ENCODE assay signal across 8 cellular contexts in the genomic region with DNA sequence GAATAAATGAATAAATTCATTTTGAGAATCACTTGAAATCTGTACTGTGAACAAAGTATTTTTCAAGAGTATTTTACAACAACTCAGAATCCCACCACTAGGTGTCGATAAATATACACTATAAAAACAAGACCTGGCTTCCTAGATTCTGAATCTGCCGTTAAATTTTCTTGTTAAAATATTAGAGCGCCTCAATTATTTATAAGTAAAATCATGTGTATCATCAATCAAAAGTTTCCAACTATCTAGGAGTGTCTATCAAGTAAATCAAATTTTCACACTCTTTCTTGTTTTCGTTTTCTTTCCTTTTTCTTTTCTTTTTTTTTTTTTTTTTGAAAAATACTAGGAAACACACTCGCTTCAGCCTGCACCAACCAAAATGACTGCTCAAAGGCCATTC.
DNase-seq lines count a peak whose midpoint lies in the region; ATAC-seq and TF ChIP-seq lines count a peak whose summit lies in the region.
"Had no signal": no experiment of that assay in that cellular context is flagged by ENCODE, and none has a peak within 500 bp of the region (broad histone marks: within the 10 kb centered on the region; RNA-seq: fewer than 3 reads in every experiment).

No MANE protein-coding gene starts in this region.

- H4K20me1 ChIP-seq in IMR-90 (ENCODE audit: insufficient read depth, low read length): no peaks in the 10 kb centered on the region

- TF ChIP-seq POLR2A in IMR-90 (IDR thresholded peaks at IDR 0.05; ENCODE audit: low read depth, low read length): no peak

- intact Hi-C loops in IMR-90 (cut with micrococcal nuclease): no loop called here

- in situ Hi-C loops in IMR-90 (cut with MboI; ENCODE audit: low sequenced_read_pairs): no loop called here

- no peak overlapping the region for H2AK9ac ChIP-seq in IMR-90 (replicated peaks; ENCODE audit: low read depth, low read length, poor library complexity)

- peak; percentile 56 for TF ChIP-seq RAD21 in IMR-90 (IDR thresholded peaks at IDR 0.05; ENCODE audit: low read length)

- H4K5ac ChIP-seq in IMR-90 (ENCODE audit: low read depth, low read length): no peak overlapping the region

- H2AK5ac ChIP-seq in IMR-90 (ENCODE audit: low read depth, low read length): no peak overlapping the region

- TF ChIP-seq CTCF in IMR-90 (conservative IDR thresholded peaks at IDR 0.05; ENCODE audit: low read depth, low read length) (peak; percentile 68), RWPE1 (conservative IDR thresholded peaks at IDR 0.05; ENCODE audit: low read depth) (peak; percentile 79), fibroblast of mammary gland (conservative IDR thresholded peaks at IDR 0.05; ENCODE audit: control insufficient read depth, insufficient read depth, low read depth, low read length) (peak; percentile 67)

- no peaks in the 10 kb centered on the region for H3K36me3 ChIP-seq in IMR-90 (ENCODE audit: control insufficient read depth, insufficient read depth, low read length)

- CTCF ChIA-PET in IMR-90 (lab: Yijun Ruan, JAX): interaction anchor here (1.1 kb wide), 1 partner anchor 383 kb away, joined by 4 read pairs; no protein-coding TSS in a partner anchor
- CTCF ChIA-PET in RWPE1 (lab: Yijun Ruan, JAX): interaction anchor here (0.6 to 1.0 kb wide), 3 partner anchors 94 to 577 kb away, joined by 3 to 4 read pairs (median 3); no protein-coding TSS in a partner anchor

- H3K4me3 ChIP-seq in IMR-90 (ENCODE audit: insufficient read depth, low read depth, low read length): no peak overlapping the region
- H3K4me3 ChIP-seq in fibroblast of mammary gland (ENCODE audit: control insufficient read depth, low read depth, low read length): no peak overlapping the region

- H3K9ac ChIP-seq in IMR-90 (ENCODE audit: low read depth, low read length): no peak overlapping the region

- no peak overlapping the region for H3K27ac ChIP-seq in IMR-90 (ENCODE audit: insufficient read depth, low read length)
- H3K27ac ChIP-seq in RWPE1: no peak overlapping the region

- H3K14ac ChIP-seq in IMR-90 (replicated peaks; ENCODE audit: low read depth, low read length): no peak overlapping the region

- H3K18ac ChIP-seq in IMR-90 (ENCODE audit: low read depth, low read length): no peak overlapping the region

- H3K23ac ChIP-seq in IMR-90 (ENCODE audit: low read depth, low read length): no peak overlapping the region

- no peak overlapping the region for H2BK5ac ChIP-seq in IMR-90 (ENCODE audit: low read depth, low read length, poor library complexity, severe bottlenecking)

- no peak overlapping the region for H2BK15ac ChIP-seq in IMR-90 (ENCODE audit: low read depth, low read length)

- no peak overlapping the region for H2BK120ac ChIP-seq in IMR-90 (ENCODE audit: low read depth, low read length)

- WGBS in IMR-90 (ENCODE audit: extremely low coverage in 2 of 2, insufficient read length in 1 of 2), 2 experiments: 50% methylated on average over 1 of the region's 5 CpGs; no CpG with 5 or more reads in 1 of the 2 experiments

- H2BK20ac ChIP-seq in IMR-90 (ENCODE audit: low read depth, low read length): no peak overlapping the region

- H4K8ac ChIP-seq in IMR-90 (ENCODE audit: low read depth in 2 of 2, low read length in 2 of 2): 0 out of 4 replicates have a peak overlapping the region, but pooled peaks of 1 of the 2 experiments have one; percentile 6

- no peak overlapping the region for H3K4me2 ChIP-seq in IMR-90 (ENCODE audit: low read depth, low read length)

- dilution Hi-C loops in IMR-90 (cut with HindIII; ENCODE audit: low sequenced_read_pairs, unreplicated experiment): no loop called here

- H4K91ac ChIP-seq in IMR-90 (ENCODE audit: insufficient read depth, low read depth, low read length): no peak overlapping the region

- ATAC-seq in IMR-90 (ENCODE audit: low read depth): peak; percentile 73
- ATAC-seq in HG03521 (IDR thresholded peaks at IDR 0.05; ENCODE audit: unreplicated experiment): no peak

- H3K9me1 ChIP-seq in IMR-90 (ENCODE audit: insufficient read depth, low read length): no peaks in the 10 kb centered on the region

- no peaks in the 10 kb centered on the region for H3K9me3 ChIP-seq in IMR-90 (ENCODE audit: control insufficient read depth, insufficient read depth, low read length)

- H3K4ac ChIP-seq in IMR-90 (ENCODE audit: low read depth, low read length): no peak overlapping the region

- BruUV-seq in IMR-90 (replicated peaks; lab: Mats Ljungman, UMichigan): no TSS peak

- H2AFZ ChIP-seq in IMR-90 (replicated peaks; ENCODE audit: low read length, poor library complexity): no peak overlapping the region

- peak; percentile 41 for DNase-seq in GM03348 (ENCODE audit: low spot score)
- peak; percentile 60 for DNase-seq in IMR-90
- peak; percentile 20 for DNase-seq in RWPE1 (ENCODE audit: low spot score)
- peak; percentile 66 for DNase-seq in fibroblast of mammary gland (ENCODE audit: low read depth)
- DNase-seq in renal cortical epithelial cell (ENCODE audit: low read depth): peak; percentile 71
- DNase-seq in activated CD4-positive, alpha-beta T cell treated with anti-CD3 and anti-CD28 coated beads, Interleukin-2, amount 50 U/mL, for 1 hour: no peak
- DNase-seq: activated B cell treated with CpG ODN at 0.5 μM for 24 hours had no signal

- no peaks in the 10 kb centered on the region for H3K27me3 ChIP-seq in IMR-90 (ENCODE audit: control insufficient read depth, insufficient read depth, low read length)

- POLR2A ChIA-PET in IMR-90 (lab: Charles Lee; ENCODE audit: unreplicated experiment): no interaction called here
- POLR2A ChIA-PET in RWPE1 (lab: Yijun Ruan, JAX; ENCODE audit: low non-redundant PET): no interaction called here

- no peaks in the 10 kb centered on the region for H3K79me1 ChIP-seq in IMR-90 (ENCODE audit: low read depth in 1 of 2, low read length in 2 of 2)

- H3K56ac ChIP-seq in IMR-90 (ENCODE audit: extremely low read depth, insufficient read depth, low read length): no peak overlapping the region

- H3K4me1 ChIP-seq in IMR-90 (ENCODE audit: control insufficient read depth, insufficient read depth, low read length): no peaks in the 10 kb centered on the region

TF ChIP-seq in IMR-90, 13 proteins besides CTCF, POLR2A, EP300 and RAD21:
- TF ChIP-seq SMC3 (IDR thresholded peaks at IDR 0.05; ENCODE audit: low read depth, low read length) (peak; percentile 32; the same call in 1 of the 2 replicates), BHLHE40 (IDR thresholded peaks at IDR 0.05; ENCODE audit: low read depth, low read length) (no peak), MAZ (IDR thresholded peaks at IDR 0.05; ENCODE audit: borderline replicate concordance, low read depth, low read length) (no peak), RFX5 (IDR thresholded peaks at IDR 0.05; ENCODE audit: low read depth, low read length) (no peak)
